Comparison of ENCODE assay signal across 3 cellular contexts in genomic region chr14:58343535-58343934, GRCh38.
TF ChIP-seq lines count a peak whose summit lies in the region.

No MANE protein-coding gene starts in this region.

TF ChIP-seq in A549, 52 proteins besides CTCF, POLR2A, EP300 and RAD21:
- peak; percentile 89 for TF ChIP-seq MAFK (IDR thresholded peaks at IDR 0.05; ENCODE audit: partially characterized antibody)

TF ChIP-seq in IMR-90, 13 proteins besides CTCF, POLR2A, EP300 and RAD21:
- peak; percentile 83 for TF ChIP-seq MAFK (IDR thresholded peaks at IDR 0.05; ENCODE audit: low read depth, low read length)

TF ChIP-seq in K562, 482 proteins besides CTCF, POLR2A, EP300 and RAD21:
- TF ChIP-seq C11orf30 (IDR thresholded peaks at IDR 0.05; ENCODE audit: low read depth) (peak; percentile 80), MAFG (tag; conservative IDR thresholded peaks at IDR 0.05) (peak; percentile 59), MAFK (IDR thresholded peaks at IDR 0.05; ENCODE audit: low read length) (peak; percentile 57), MAFF (IDR thresholded peaks at IDR 0.05; ENCODE audit: low read length) (peak; percentile 64), ZNF316 (IDR thresholded peaks at IDR 0.05) (peak; percentile 87)
